1 cellular context compared by ENCODE assay signal in genomic region chr2:32364290-32364689, GRCh38.
TF ChIP-seq lines count a peak whose summit lies in the region.

No MANE protein-coding gene starts in this region.

TF ChIP-seq in HepG2, 621 proteins besides CTCF, POLR2A, EP300 and RAD21:
- TF ChIP-seq POGZ (CRISPR knock-in tag; IDR thresholded peaks at IDR 0.05) (peak; percentile 54; the same call in 1 of the 2 replicates), ZNF687 (CRISPR knock-in tag; IDR thresholded peaks at IDR 0.05) (peak; percentile 40), ZMYM4 (CRISPR knock-in tag; IDR thresholded peaks at IDR 0.05) (peak; percentile 41; the same call in 1 of the 2 replicates), ZBTB38 (CRISPR knock-in tag; IDR thresholded peaks at IDR 0.05) (peak; percentile 90), ZNF460 (CRISPR knock-in tag; IDR thresholded peaks at IDR 0.05; ENCODE audit: borderline replicate concordance) (peak; percentile 93), HOXA3 (CRISPR knock-in tag; IDR thresholded peaks at IDR 0.05) (peak; percentile 27; the same call in 1 of the 2 replicates), ZBTB33 (CRISPR knock-in tag; IDR thresholded peaks at IDR 0.05) (peak; percentile 81), HOMEZ (CRISPR knock-in tag; IDR thresholded peaks at IDR 0.05; ENCODE audit: low read depth) (peak; percentile 75; the same call in 1 of the 2 replicates), NKX3-1 (CRISPR knock-in tag; IDR thresholded peaks at IDR 0.05) (0 out of 2 replicates have a peak, but pooled peaks have one; percentile 38), ZNF543 (CRISPR knock-in tag; IDR thresholded peaks at IDR 0.05) (peak; percentile 96), ZBTB43 (CRISPR knock-in tag; conservative IDR thresholded peaks at IDR 0.05) (0 out of 2 replicates have a peak, but pooled peaks have one; percentile 49), ZBTB4 (CRISPR knock-in tag; IDR thresholded peaks at IDR 0.05; ENCODE audit: borderline replicate concordance) (peak; percentile 57; the same call in 1 of the 2 replicates)
